Comparison of ENCODE assay signal across 8 cellular contexts in the genomic region with DNA sequence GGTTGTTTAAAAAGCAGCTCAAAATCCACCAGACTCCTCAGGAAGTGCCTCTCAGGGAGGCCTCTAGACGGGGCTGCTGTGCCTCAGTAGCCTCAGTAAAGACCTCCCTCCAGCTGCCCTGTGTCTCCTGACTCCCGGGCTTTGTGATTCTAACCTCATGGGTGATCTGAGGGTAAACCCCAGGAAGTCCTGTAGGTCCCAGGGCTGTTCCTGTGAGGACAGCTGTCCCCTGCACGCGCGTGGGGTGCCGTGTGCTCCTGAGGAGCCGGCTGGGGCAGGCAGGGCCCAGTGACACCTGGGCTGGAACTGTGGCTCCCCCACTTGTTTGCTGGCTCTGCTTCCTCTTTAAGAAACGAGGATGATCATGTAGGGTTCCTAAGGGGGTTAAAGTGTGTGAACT.
A peak's percentile ranks its signal among the peaks of the same experiment; 100 is the strongest.
DNase-seq lines count a peak whose midpoint lies in the region; ATAC-seq and TF ChIP-seq lines count a peak whose summit lies in the region.
"Not testable (repeated sequence)": the region's sequence is repeated elsewhere in the genome, so short reads cannot be mapped to it uniquely, and the experiment has no call there.

No MANE protein-coding gene starts in this region.

- H3K27me3 ChIP-seq in DOHH2 (ENCODE audit: control insufficient read depth, low read length); Karpas-422 (ENCODE audit: low read length); right cardiac atrium (ENCODE audit: control insufficient read depth, insufficient read depth); osteoblast (ENCODE audit: insufficient read depth, low read length); upper lobe of left lung: not testable (repeated sequence)

- peak overlapping the region; percentile 74 for H3K4me3 Mint-ChIP-seq in T-helper 2 cell treated with Interferon-gamma antibody and Interleukin-4, amounts not matched to agents 5 μg/mL and 100 μg/mL, for 36 hours
- not testable (repeated sequence) for H3K4me3 Mint-ChIP-seq in activated naive CD4-positive, alpha-beta T cell treated with anti-CD3 and anti-CD28 coated beads for 36 hours

- H3K4me1 Mint-ChIP-seq in T-helper 2 cell treated with Interferon-gamma antibody and Interleukin-4, amounts not matched to agents 5 μg/mL and 100 μg/mL, for 36 hours (ENCODE audit: low read depth) = peaks cover 25% of the 10 kb centered on the region
- H3K4me1 Mint-ChIP-seq in activated naive CD4-positive, alpha-beta T cell treated with anti-CD3 and anti-CD28 coated beads for 36 hours (ENCODE audit: low read depth) = peaks cover 25% of the 10 kb centered on the region

- TF ChIP-seq CTCF in DOHH2 (IDR thresholded peaks at IDR 0.05; ENCODE audit: low read depth, low read length, poor library complexity, severe bottlenecking) = peak; percentile 26
- peak; percentile 43 for TF ChIP-seq CTCF in choroid plexus epithelial cell (conservative IDR thresholded peaks at IDR 0.05; ENCODE audit: low read depth, low read length)
- TF ChIP-seq CTCF in osteoblast (IDR thresholded peaks at IDR 0.05; ENCODE audit: extremely low read depth, low read depth, low read length); upper lobe of left lung (IDR thresholded peaks at IDR 0.05): not testable (repeated sequence)

- not testable (repeated sequence) for TF ChIP-seq POLR2A in upper lobe of left lung (IDR thresholded peaks at IDR 0.05)

- not testable (repeated sequence) for H3K9ac ChIP-seq in Karpas-422 (ENCODE audit: low read length)

- not testable (repeated sequence) for TF ChIP-seq EP300 in upper lobe of left lung (IDR thresholded peaks at IDR 0.05)

- H3K4me1 ChIP-seq in DOHH2 (ENCODE audit: control insufficient read depth, low read length) = peaks cover 41% of the 10 kb centered on the region
- peaks cover 22% of the 10 kb centered on the region for H3K4me1 ChIP-seq in Karpas-422 (ENCODE audit: low read length)
- H3K4me1 ChIP-seq in right cardiac atrium (ENCODE audit: control insufficient read depth, insufficient read depth, low read length); osteoblast (ENCODE audit: insufficient read depth, low read length); upper lobe of left lung: not testable (repeated sequence)

- peak overlapping the region; percentile 70 for H3K27ac ChIP-seq in DOHH2 (ENCODE audit: low read depth, low read length)
- H3K27ac ChIP-seq in Karpas-422 (ENCODE audit: low read length) = peak overlapping the region; percentile 62; the same call in 1 of the 2 replicates
- H3K27ac ChIP-seq in right cardiac atrium (ENCODE audit: low read length) = not testable (repeated sequence)
- H3K27ac ChIP-seq in osteoblast (ENCODE audit: low read depth, low read length) = peak overlapping the region; percentile 69
- peak overlapping the region in 2 of 4 donors; percentile 42 to 46 for H3K27ac ChIP-seq in upper lobe of left lung

- not testable (repeated sequence) for H3F3A ChIP-seq in DOHH2 (ENCODE audit: control insufficient read depth, insufficient read depth)

- CTCF ChIA-PET in activated naive CD4-positive, alpha-beta T cell treated with anti-CD3 and anti-CD28 coated beads for 36 hours (lab: Charles Lee) = interaction anchor here (0.6 kb wide), 1 partner anchor 362 kb away, joined by 3 read pairs; no protein-coding TSS in a partner anchor

- H4K20me1 ChIP-seq in DOHH2 (ENCODE audit: control insufficient read depth, insufficient read depth, low read depth, low read length); Karpas-422 (ENCODE audit: insufficient read depth, low read depth, low read length); osteoblast (ENCODE audit: insufficient read depth, low read length): not testable (repeated sequence)

- H3K9me3 ChIP-seq in DOHH2 (ENCODE audit: control insufficient read depth, insufficient read depth, low read length); Karpas-422 (ENCODE audit: low read length); right cardiac atrium (ENCODE audit: control insufficient read depth, low read length); osteoblast (ENCODE audit: low read depth, low read length); upper lobe of left lung: not testable (repeated sequence)

- not testable (repeated sequence) for H3K9me3 Mint-ChIP-seq in T-helper 2 cell treated with Interferon-gamma antibody and Interleukin-4, amounts not matched to agents 5 μg/mL and 100 μg/mL, for 36 hours; activated naive CD4-positive, alpha-beta T cell treated with anti-CD3 and anti-CD28 coated beads for 36 hours

- not testable (repeated sequence) for H3K79me2 ChIP-seq in DOHH2 (ENCODE audit: control insufficient read depth, low read length); Karpas-422 (ENCODE audit: low read length)
- H3K79me2 ChIP-seq in osteoblast (ENCODE audit: insufficient read depth, low read length) = peaks cover 66% of the 10 kb centered on the region

- H3K9me2 ChIP-seq in DOHH2 (replicated peaks; ENCODE audit: control insufficient read depth, low read length); Karpas-422 (replicated peaks; ENCODE audit: insufficient read depth, low read length): not testable (repeated sequence)

- not testable (repeated sequence) for H3K36me3 Mint-ChIP-seq in T-helper 2 cell treated with Interferon-gamma antibody and Interleukin-4, amounts not matched to agents 5 μg/mL and 100 μg/mL, for 36 hours (ENCODE audit: low read depth); activated naive CD4-positive, alpha-beta T cell treated with anti-CD3 and anti-CD28 coated beads for 36 hours (ENCODE audit: low read depth)

- peak; percentile 9 to 35 for ATAC-seq in right cardiac atrium
- peak; percentile 1 to 19 for ATAC-seq in upper lobe of left lung (ENCODE audit: low FRiP score in 2 of 2)

- not testable (repeated sequence) for H2AFZ ChIP-seq in Karpas-422 (ENCODE audit: low read length); osteoblast (ENCODE audit: low read length)

- not testable (repeated sequence) for DNase-seq in Karpas-422; T-helper 2 cell treated with Interferon-gamma antibody and Interleukin-4, amounts not matched to agents 5 μg/mL and 100 μg/mL, for 36 hours (ENCODE audit: low spot score); activated naive CD4-positive, alpha-beta T cell treated with anti-CD3 and anti-CD28 coated beads for 36 hours; right cardiac atrium
- DNase-seq in choroid plexus epithelial cell (ENCODE audit: low read depth) (peak; percentile 55), osteoblast (ENCODE audit: insufficient read length, low spot score, missing footprints) (peak; percentile 47), upper lobe of left lung (peak in 1 of 2 donors; percentile 23)

- intact Hi-C loops in activated naive CD4-positive, alpha-beta T cell treated with anti-CD3 and anti-CD28 coated beads for 36 hours (cut with micrococcal nuclease) = loop anchor here (5.0 kb wide), 1 partner anchor 227 kb away; no protein-coding TSS in a partner anchor
- intact Hi-C loops in right cardiac atrium (cut with DNase I) = not testable (repeated sequence)

- H3K36me3 ChIP-seq in DOHH2 (ENCODE audit: control insufficient read depth, low read length); Karpas-422 (ENCODE audit: insufficient read depth, low read length); osteoblast (ENCODE audit: insufficient read depth, low read length); upper lobe of left lung: not testable (repeated sequence)

- peak overlapping the region; percentile 75 for H3K4me2 ChIP-seq in DOHH2 (ENCODE audit: low read length)
- not testable (repeated sequence) for H3K4me2 ChIP-seq in Karpas-422 (ENCODE audit: low read depth, low read length, poor library complexity, severe bottlenecking); osteoblast (ENCODE audit: insufficient read depth, low read length)

- WGBS in right cardiac atrium = 72% methylated on average over 8 of the region's 8 CpGs
- 33 to 44% methylated on average over 1 to 3 of the region's 8 CpGs for WGBS in upper lobe of left lung, 2 donors

- H3K27ac Mint-ChIP-seq in T-helper 2 cell treated with Interferon-gamma antibody and Interleukin-4, amounts not matched to agents 5 μg/mL and 100 μg/mL, for 36 hours = peak overlapping the region; percentile 78
- H3K27ac Mint-ChIP-seq in activated naive CD4-positive, alpha-beta T cell treated with anti-CD3 and anti-CD28 coated beads for 36 hours = peak overlapping the region; percentile 72

- not testable (repeated sequence) for H3K27me3 Mint-ChIP-seq in T-helper 2 cell treated with Interferon-gamma antibody and Interleukin-4, amounts not matched to agents 5 μg/mL and 100 μg/mL, for 36 hours (ENCODE audit: low read depth); activated naive CD4-positive, alpha-beta T cell treated with anti-CD3 and anti-CD28 coated beads for 36 hours (ENCODE audit: low read depth)

- peak overlapping the region; percentile 57 for H3K4me3 ChIP-seq in DOHH2 (ENCODE audit: low read length)
- not testable (repeated sequence) for H3K4me3 ChIP-seq in Karpas-422 (ENCODE audit: low read length); choroid plexus epithelial cell (ENCODE audit: low read depth, low read length); right cardiac atrium (ENCODE audit: low read length); osteoblast (ENCODE audit: insufficient read depth, low read length); upper lobe of left lung
